Comparison of ENCODE assay signal across 1 cellular context in the genomic region with DNA sequence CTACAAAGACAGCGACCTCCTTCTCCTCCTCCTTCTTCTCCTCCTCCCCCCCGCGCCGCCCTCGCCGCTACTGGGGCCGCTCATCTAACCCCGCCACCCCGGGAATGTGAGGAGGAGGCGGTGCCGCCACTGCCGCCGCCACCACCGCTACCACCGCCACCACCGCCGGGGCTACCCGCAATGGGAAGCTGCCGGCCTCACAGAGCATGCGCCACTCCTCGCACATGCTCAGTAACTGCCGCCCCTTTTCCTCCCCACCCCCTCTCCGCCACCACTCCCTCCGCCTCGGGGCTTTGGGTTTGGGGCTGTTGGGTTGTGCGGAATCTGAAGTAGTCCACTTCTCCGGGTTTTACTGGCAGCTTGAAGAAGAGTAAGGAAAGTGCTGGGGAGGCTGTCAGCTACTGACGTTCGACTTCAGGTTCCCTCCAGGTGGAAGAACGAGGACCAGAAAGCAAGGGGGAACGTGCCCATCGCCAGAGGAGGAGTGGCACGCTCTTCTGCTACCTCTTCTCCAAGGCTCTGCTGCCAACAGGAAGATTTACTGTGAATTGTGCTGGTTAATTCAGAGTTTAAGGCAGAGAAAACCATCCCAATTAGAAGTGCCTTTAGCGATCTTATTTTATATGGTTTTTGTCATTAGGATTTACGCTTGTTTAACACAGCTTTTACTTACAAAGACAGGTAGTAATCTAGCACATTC.
TF ChIP-seq lines count a peak whose summit lies in the region.

A gene with protein sequence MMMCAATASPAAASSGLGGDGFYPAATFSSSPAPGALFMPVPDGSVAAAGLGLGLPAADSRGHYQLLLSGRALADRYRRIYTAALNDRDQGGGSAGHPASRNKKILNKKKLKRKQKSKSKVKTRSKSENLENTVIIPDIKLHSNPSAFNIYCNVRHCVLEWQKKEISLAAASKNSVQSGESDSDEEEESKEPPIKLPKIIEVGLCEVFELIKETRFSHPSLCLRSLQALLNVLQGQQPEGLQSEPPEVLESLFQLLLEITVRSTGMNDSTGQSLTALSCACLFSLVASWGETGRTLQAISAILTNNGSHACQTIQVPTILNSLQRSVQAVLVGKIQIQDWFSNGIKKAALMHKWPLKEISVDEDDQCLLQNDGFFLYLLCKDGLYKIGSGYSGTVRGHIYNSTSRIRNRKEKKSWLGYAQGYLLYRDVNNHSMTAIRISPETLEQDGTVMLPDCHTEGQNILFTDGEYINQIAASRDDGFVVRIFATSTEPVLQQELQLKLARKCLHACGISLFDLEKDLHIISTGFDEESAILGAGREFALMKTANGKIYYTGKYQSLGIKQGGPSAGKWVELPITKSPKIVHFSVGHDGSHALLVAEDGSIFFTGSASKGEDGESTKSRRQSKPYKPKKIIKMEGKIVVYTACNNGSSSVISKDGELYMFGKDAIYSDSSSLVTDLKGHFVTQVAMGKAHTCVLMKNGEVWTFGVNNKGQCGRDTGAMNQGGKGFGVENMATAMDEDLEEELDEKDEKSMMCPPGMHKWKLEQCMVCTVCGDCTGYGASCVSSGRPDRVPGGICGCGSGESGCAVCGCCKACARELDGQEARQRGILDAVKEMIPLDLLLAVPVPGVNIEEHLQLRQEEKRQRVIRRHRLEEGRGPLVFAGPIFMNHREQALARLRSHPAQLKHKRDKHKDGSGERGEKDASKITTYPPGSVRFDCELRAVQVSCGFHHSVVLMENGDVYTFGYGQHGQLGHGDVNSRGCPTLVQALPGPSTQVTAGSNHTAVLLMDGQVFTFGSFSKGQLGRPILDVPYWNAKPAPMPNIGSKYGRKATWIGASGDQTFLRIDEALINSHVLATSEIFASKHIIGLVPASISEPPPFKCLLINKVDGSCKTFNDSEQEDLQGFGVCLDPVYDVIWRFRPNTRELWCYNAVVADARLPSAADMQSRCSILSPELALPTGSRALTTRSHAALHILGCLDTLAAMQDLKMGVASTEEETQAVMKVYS (N-terminal part only) (minus strand): TSS at position 190 of the 700 bp plus-strand sequence. CDS start 319 bp downstream, outside the sequence.

TF ChIP-seq in IMR-90, 13 proteins besides CTCF, POLR2A, EP300 and RAD21 (continued from another document):
- TF ChIP-seq, protein P1, sequence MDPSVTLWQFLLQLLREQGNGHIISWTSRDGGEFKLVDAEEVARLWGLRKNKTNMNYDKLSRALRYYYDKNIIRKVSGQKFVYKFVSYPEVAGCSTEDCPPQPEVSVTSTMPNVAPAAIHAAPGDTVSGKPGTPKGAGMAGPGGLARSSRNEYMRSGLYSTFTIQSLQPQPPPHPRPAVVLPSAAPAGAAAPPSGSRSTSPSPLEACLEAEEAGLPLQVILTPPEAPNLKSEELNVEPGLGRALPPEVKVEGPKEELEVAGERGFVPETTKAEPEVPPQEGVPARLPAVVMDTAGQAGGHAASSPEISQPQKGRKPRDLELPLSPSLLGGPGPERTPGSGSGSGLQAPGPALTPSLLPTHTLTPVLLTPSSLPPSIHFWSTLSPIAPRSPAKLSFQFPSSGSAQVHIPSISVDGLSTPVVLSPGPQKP (IDR thresholded peaks at IDR 0.05; ENCODE audit: borderline replicate concordance, low read depth, low read length), result no peak
- TF ChIP-seq BHLHE40 (IDR thresholded peaks at IDR 0.05; ENCODE audit: low read depth, low read length) (peak; percentile 15; the same call in 1 of the 2 replicates), RCOR1 (IDR thresholded peaks at IDR 0.05; ENCODE audit: insufficient replicate concordance, low read length) (no peak), CEBPB (IDR thresholded peaks at IDR 0.05; ENCODE audit: low read depth, low read length) (no peak), CHD1 (IDR thresholded peaks at IDR 0.05; ENCODE audit: low read depth, low read length) (no peak), SMC3 (IDR thresholded peaks at IDR 0.05; ENCODE audit: low read depth, low read length) (0 out of 2 replicates have a peak, but pooled peaks have one; percentile 6), MAZ (IDR thresholded peaks at IDR 0.05; ENCODE audit: borderline replicate concordance, low read depth, low read length) (peak; percentile 96)
TF ChIP-seq in IMR-90: peak in this region for 3.
